Comparison of ENCODE assay signal across 21 cellular contexts in genomic region chr4:73236151-73236550, GRCh38.
"Had no signal": no experiment of that assay in that cellular context is flagged by ENCODE, and none has a peak within 500 bp of the region (broad histone marks: within the 10 kb centered on the region; RNA-seq: fewer than 3 reads in every experiment).

No MANE protein-coding gene starts in this region.

- DNase-seq: IMR-90, Karpas-422, KG1, MG63, NCI-H1092, NCI-H1105 treated with DMSO at 0.1 percent for 48 hours, NCI-H1417 treated with DMSO at 0.1 percent for 48 hours, NCI-H146, NCI-H1694 treated with DMSO at 0.1 percent for 48 hours, NCI-H1930, NCI-H2081, NCI-H2107, NCI-H2227 treated with DMSO at 0.1 percent for 48 hours, NCI-H524, NCI-H526 treated with DMSO at 0.1 percent for 48 hours, NCI-H774, PC-3, SHP77, SK-N-SH had no signal

- H3K9me3 ChIP-seq: MG63, SK-N-SH had no signal

- ATAC-seq: HepG2, Panc1, PC-3 had no signal
